ENCODE assay signal across 8 cellular contexts in the genomic region with DNA sequence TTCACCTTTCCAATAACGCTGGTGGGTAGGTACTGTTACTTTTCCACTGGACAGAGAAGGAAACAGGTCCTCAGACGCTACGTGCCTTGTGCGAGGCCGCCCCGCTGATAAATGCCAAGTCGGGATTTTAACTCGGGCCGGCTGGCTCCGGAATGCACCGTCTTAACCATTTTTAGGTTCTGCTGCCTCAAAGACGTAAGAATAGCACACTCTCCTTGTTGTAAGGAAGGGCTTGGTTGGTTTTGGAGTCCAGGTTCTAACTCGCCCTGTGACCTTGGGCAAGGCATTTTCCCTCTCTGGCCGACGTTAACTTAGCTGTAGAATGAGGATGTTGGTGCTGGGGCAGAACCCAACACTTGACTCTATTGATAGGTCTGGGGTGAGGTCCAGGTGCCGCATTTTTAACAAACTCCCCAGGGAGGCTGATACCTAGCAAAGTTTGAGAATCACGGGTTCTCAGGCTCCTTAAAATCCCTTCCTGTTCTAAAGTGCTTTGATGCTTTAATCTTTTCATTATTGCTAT. TPM values are rescaled to one million over a fixed set of nuclear protein-coding genes. Genes with fewer than 3 reads are reported as not detected.
DNase-seq lines count a peak whose midpoint lies in the region; ATAC-seq, FAIRE-seq and TF ChIP-seq lines count a peak whose summit lies in the region.

No MANE protein-coding gene starts in this region.

- intact Hi-C loops in A673 (cut with micrococcal nuclease; ENCODE audit: unreplicated experiment): no loop called here
- intact Hi-C loops in pancreas (cut with DNase I): loop anchor here in 1 of 3 donors (10.0 kb wide), 1 partner anchor 55 kb away; no protein-coding TSS in a partner anchor

- POLR2A ChIA-PET in A673 (lab: Charles Lee; ENCODE audit: low non-redundant PET): no interaction called here

- no peaks in the 10 kb centered on the region for H3K9me3 ChIP-seq in A673 (ENCODE audit: low read depth, low read length, poor library complexity, severe bottlenecking)
- H3K9me3 ChIP-seq in WERI-Rb-1 (ENCODE audit: severe bottlenecking): no peaks in the 10 kb centered on the region
- H3K9me3 ChIP-seq in pancreas: no peaks in the 10 kb centered on the region

- 1% methylated on average over 17 of the region's 17 CpGs for WGBS in pancreas, 2 donors

- BruUV-seq in A673 (replicated peaks; lab: Mats Ljungman, UMichigan): no TSS peak

- H3K27ac ChIP-seq in A673 (ENCODE audit: low read depth, low read length, poor library complexity, severe bottlenecking): peak overlapping the region; percentile 94
- no peak overlapping the region for H3K27ac ChIP-seq in WERI-Rb-1
- H3K27ac ChIP-seq in pancreas: peak overlapping the region in 2 of 4 donors; percentile 88 to 94

- DNase-seq in A673 (ENCODE audit: low spot score) (peak; percentile 25), GM18507 (ENCODE audit: extremely low spot score, insufficient read length, low read depth) (no peak), WERI-Rb-1 (no peak), fibroblast of mammary gland (ENCODE audit: low read depth) (peak; percentile 43), pancreas (peak in 3 of 6 donors; percentile 27 to 63 (median 29)), DMS153 (lab: John Stamatoyannopoulos, UW) (no peak), SHP77 (lab: John Stamatoyannopoulos, UW) (no peak)

- CTCF ChIA-PET in A673 (lab: Charles Lee): no interaction called here

- FAIRE-seq in GM18507 (lab: Jason Lieb, UNC) (peak; percentile 62), pancreas (lab: Jason Lieb, UNC) (no peak)

- H3K27me3 ChIP-seq in A673 (replicated peaks; ENCODE audit: insufficient read depth, low read depth, low read length, poor library complexity): no peaks in the 10 kb centered on the region
- H3K27me3 ChIP-seq in WERI-Rb-1 (ENCODE audit: insufficient read depth, low read depth, severe bottlenecking): no peaks in the 10 kb centered on the region
- H3K27me3 ChIP-seq in pancreas: no peaks in the 10 kb centered on the region

- ATAC-seq in pancreas: no peak
- ATAC-seq in GM18861 (IDR thresholded peaks at IDR 0.05; ENCODE audit: unreplicated experiment): no peak

- peak overlapping the region; percentile 78 for H3K4me3 ChIP-seq in A673 (ENCODE audit: low read depth, low read length, poor library complexity, severe bottlenecking)
- H3K4me3 ChIP-seq in WERI-Rb-1 (ENCODE audit: low read depth, low read length): peak overlapping the region; percentile 60
- H3K4me3 ChIP-seq in fibroblast of mammary gland (ENCODE audit: control insufficient read depth, low read depth, low read length): peak overlapping the region; percentile 86
- peak overlapping the region; percentile 62 to 95 (median 88) for H3K4me3 ChIP-seq in pancreas

- TF ChIP-seq CTCF in A673 (conservative IDR thresholded peaks at IDR 0.05; ENCODE audit: low read depth, low read length) (no peak), WERI-Rb-1 (IDR thresholded peaks at IDR 0.05; ENCODE audit: low read depth, low read length) (no peak), fibroblast of mammary gland (conservative IDR thresholded peaks at IDR 0.05; ENCODE audit: control insufficient read depth, insufficient read depth, low read depth, low read length) (no peak), pancreas (IDR thresholded peaks at IDR 0.05) (no peak)

- H3K36me3 ChIP-seq in A673 (ENCODE audit: insufficient read depth, low read length, poor library complexity, severe bottlenecking) (no peaks in the 10 kb centered on the region), WERI-Rb-1 (peaks cover 10% of the 10 kb centered on the region), pancreas (no peaks in the 10 kb centered on the region)

- H3K4me1 ChIP-seq in A673 (ENCODE audit: insufficient read depth, low read length, poor library complexity, severe bottlenecking) (peaks cover 16% of the 10 kb centered on the region), pancreas (peaks cover 0 to 35% (median 2%) of the 10 kb centered on the region in 3 donors)

RNA-seq across cellular contexts. Expression of gene ANKRD13A, which starts 0.8 kb away (rescaled TPM):
- 19.8 and 22.6 TPM in 2 replicates for total RNA-seq in A673 (2021)
- 10 to 100 TPM; 14.0 to 29.7 (median 16.7) TPM for total RNA-seq in pancreas
- 10 to 100 TPM; 10.7 to 25.7 TPM for polyA plus RNA-seq in pancreas

RNA-seq across cellular contexts. Expression of gene GIT2, which starts 3.9 kb away (rescaled TPM):
- total RNA-seq in A673 (2021): 47.3 and 48.1 TPM in 2 replicates
- total RNA-seq in pancreas: 10 to 100 TPM; 24.7 to 38.8 (median 33.6) TPM
- polyA plus RNA-seq in pancreas: 10 to 100 TPM; 16.5 to 21.8 TPM

RNA-seq across cellular contexts. Expression of gene C12orf76, which starts 48.3 kb away (rescaled TPM):
- total RNA-seq in A673 (2021): 14.5 and 15.8 TPM in 2 replicates
- 1 to 10 TPM; 4.3 to 9.7 (median 5.8) TPM for total RNA-seq in pancreas
- polyA plus RNA-seq in pancreas: 10 to 100 TPM in 1 of 2 donors, 1 to 10 TPM in 1; 6.8 to 17.0 TPM

Comparison
In these comparisons a context has a peak if more than half of its experiments do, and no peak if none do; other contexts are left out.
1. DNase-seq: peak in A673 (single experiment) and fibroblast of mammary gland (single experiment); none in GM18507 (single experiment), WERI-Rb-1 (single experiment), DMS153 (single experiment) and SHP77 (0 of 2).
2. Peak in every context shown above with its lines, with median percentiles within 50 percentile points of each other: H3K4me3 ChIP-seq.